ENCODE assay signal across 1 cellular context in the genomic region with DNA sequence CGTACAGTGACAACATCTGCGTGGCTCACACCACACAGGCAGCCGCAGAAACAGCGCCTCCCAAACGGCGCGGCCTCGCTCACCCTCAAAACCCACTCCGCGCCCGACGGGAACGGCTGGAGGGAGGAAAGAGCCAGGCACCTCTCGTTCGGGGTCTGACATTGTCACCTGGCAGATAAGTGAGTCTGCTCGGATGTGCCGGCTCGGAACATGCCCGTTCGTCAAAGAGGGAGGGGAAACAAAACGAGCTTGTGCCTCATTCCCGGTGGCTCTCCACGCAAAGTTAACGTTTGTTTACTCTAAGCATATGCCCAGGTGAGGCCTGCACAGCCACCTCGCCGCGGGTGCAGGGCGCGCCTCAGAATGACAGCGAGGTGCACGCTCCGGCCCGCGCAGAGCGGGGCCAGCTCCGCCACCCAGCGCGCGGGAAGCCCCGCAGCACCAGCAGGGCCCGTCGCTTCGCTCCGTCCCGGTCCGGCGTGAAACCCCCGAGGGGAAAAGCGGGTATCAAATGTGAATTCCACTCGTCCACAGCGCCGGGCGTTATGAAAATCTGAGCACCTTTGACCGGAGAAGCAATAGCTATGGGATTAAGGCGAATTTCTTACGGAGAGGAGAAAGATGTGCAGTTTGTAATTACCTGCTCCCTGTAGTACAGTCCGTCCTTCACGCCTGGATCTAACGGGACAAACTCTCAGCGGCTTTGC.
TF ChIP-seq lines count a peak whose summit lies in the region.

No MANE protein-coding gene starts in this region.

TF ChIP-seq in K562, 482 proteins besides CTCF, POLR2A, EP300 and RAD21 (continued from another document):
- no peak for TF ChIP-seq ZNF740 (CRISPR knock-in tag; IDR thresholded peaks at IDR 0.05)
- TF ChIP-seq ZNF740 (tag; IDR thresholded peaks at IDR 0.05) = no peak
- TF ChIP-seq ZNF780A (CRISPR knock-in tag; IDR thresholded peaks at IDR 0.05) = no peak
- TF ChIP-seq, protein P1, sequence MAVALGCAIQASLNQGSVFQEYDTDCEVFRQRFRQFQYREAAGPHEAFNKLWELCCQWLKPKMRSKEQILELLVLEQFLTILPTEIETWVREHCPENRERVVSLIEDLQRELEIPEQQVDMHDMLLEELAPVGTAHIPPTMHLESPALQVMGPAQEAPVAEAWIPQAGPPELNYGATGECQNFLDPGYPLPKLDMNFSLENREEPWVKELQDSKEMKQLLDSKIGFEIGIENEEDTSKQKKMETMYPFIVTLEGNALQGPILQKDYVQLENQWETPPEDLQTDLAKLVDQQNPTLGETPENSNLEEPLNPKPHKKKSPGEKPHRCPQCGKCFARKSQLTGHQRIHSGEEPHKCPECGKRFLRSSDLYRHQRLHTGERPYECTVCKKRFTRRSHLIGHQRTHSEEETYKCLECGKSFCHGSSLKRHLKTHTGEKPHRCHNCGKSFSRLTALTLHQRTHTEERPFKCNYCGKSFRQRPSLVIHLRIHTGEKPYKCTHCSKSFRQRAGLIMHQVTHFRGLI (CRISPR knock-in tag; IDR thresholded peaks at IDR 0.05) = no peak
- TF ChIP-seq XRCC3 (IDR thresholded peaks at IDR 0.05) = no peak
- no peak for TF ChIP-seq ZNF696 (CRISPR knock-in tag; conservative IDR thresholded peaks at IDR 0.05)
- no peak for TF ChIP-seq KLF1 (tag; IDR thresholded peaks at IDR 0.05)
- TF ChIP-seq, protein P2, sequence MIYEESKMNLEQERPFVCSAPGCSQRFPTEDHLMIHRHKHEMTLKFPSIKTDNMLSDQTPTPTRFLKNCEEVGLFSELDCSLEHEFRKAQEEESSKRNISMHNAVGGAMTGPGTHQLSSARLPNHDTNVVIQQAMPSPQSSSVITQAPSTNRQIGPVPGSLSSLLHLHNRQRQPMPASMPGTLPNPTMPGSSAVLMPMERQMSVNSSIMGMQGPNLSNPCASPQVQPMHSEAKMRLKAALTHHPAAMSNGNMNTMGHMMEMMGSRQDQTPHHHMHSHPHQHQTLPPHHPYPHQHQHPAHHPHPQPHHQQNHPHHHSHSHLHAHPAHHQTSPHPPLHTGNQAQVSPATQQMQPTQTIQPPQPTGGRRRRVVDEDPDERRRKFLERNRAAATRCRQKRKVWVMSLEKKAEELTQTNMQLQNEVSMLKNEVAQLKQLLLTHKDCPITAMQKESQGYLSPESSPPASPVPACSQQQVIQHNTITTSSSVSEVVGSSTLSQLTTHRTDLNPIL (CRISPR knock-in tag; IDR thresholded peaks at IDR 0.05) = no peak
- TF ChIP-seq ZNF263 (CRISPR knock-in tag; IDR thresholded peaks at IDR 0.05; ENCODE audit: borderline replicate concordance) = no peak
- no peak for TF ChIP-seq SMC3 (conservative IDR thresholded peaks at IDR 0.05; ENCODE audit: insufficient read depth, low read depth, low read length)
- no peak for TF ChIP-seq ZNF316 (IDR thresholded peaks at IDR 0.05)
